ENCODE assay signal across 9 cellular contexts in genomic region chr3:58116985-58117384, GRCh38.
DNase-seq lines count a peak whose midpoint lies in the region; ATAC-seq, FAIRE-seq and TF ChIP-seq lines count a peak whose summit lies in the region.
"Had no signal": no experiment of that assay in that cellular context is flagged by ENCODE, and none has a peak within 500 bp of the region (broad histone marks: within the 10 kb centered on the region; RNA-seq: fewer than 3 reads in every experiment).

No MANE protein-coding gene starts in this region.

- WGBS in spleen, 5 donors = 69 to 85% (median 77%) methylated on average over 4 of the region's 4 CpGs
- WGBS in right cardiac atrium = 56% methylated on average over 4 of the region's 4 CpGs

- H3K9me3 ChIP-seq in MM.1S (replicated peaks; ENCODE audit: insufficient read depth, low read length) (no peaks in the 10 kb centered on the region), spleen (no peaks in the 10 kb centered on the region), right cardiac atrium (ENCODE audit: control insufficient read depth, low read length) (no peaks in the 10 kb centered on the region)
- H3K9me3 ChIP-seq: mucosa of descending colon had no signal

- H4K20me1 ChIP-seq in MM.1S (ENCODE audit: insufficient read depth, low read length) = no peaks in the 10 kb centered on the region

- CTCF ChIA-PET in HEK293T (lab: Yijun Ruan, JAX) = no interaction called here

- peak; percentile 40 for FAIRE-seq in GM12891 (lab: Jason Lieb, UNC)

- peak overlapping the region; percentile 8; the same call in 1 of the 2 replicates for H3K4me2 ChIP-seq in MM.1S (ENCODE audit: low read depth, low read length)

- TF ChIP-seq POLR2A in GM12891 (IDR thresholded peaks at IDR 0.05; ENCODE audit: low read depth, low read length) (no peak), spleen (IDR thresholded peaks at IDR 0.05) (no peak)

- H3K4me1 ChIP-seq in MM.1S (ENCODE audit: low read length) (peaks cover 21% of the 10 kb centered on the region), spleen (peaks cover 40 to 72% (median 64%) of the 10 kb centered on the region in 6 donors), right cardiac atrium (ENCODE audit: control insufficient read depth, insufficient read depth, low read length) (peaks cover 28% of the 10 kb centered on the region)

- H3K79me2 ChIP-seq in MM.1S (ENCODE audit: low read length) = no peaks in the 10 kb centered on the region

- POLR2A ChIA-PET in HEK293T (lab: Yijun Ruan, JAX) = no interaction called here

- ATAC-seq in right cardiac atrium = no peak

- H3K36me3 ChIP-seq in MM.1S (replicated peaks; ENCODE audit: insufficient read depth, low read length) = no peaks in the 10 kb centered on the region
- H3K36me3 ChIP-seq in spleen = peaks cover 0 to 86% (median 32%) of the 10 kb centered on the region in 6 donors

- H3K4me3 ChIP-seq in MM.1S (ENCODE audit: low read length) (no peak overlapping the region), fibroblast of villous mesenchyme (ENCODE audit: low read depth, low read length) (no peak overlapping the region), spleen (no peak overlapping the region), right cardiac atrium (ENCODE audit: low read length) (no peak overlapping the region)
- H3K4me3 ChIP-seq: mucosa of descending colon had no signal

- H2AFZ ChIP-seq in MM.1S (ENCODE audit: low read length) = no peak overlapping the region

- intact Hi-C loops in spleen (cut with DNase I; ENCODE audit: low total_unique reads) (no loop called here), right cardiac atrium (cut with DNase I) (loop anchor here in 1 of 4 donors (10.0 kb wide), 1 partner anchor 102 kb away; no protein-coding TSS in a partner anchor)

- H3F3A ChIP-seq in MM.1S (ENCODE audit: insufficient read depth, low read length) = no peaks in the 10 kb centered on the region; the same call in 1 of the 2 replicates

- no peak overlapping the region for H3K9ac ChIP-seq in MM.1S (ENCODE audit: low read length)

- no peak for DNase-seq in GM12891 (ENCODE audit: insufficient read length, low spot score)
- peak; percentile 12 for DNase-seq in MM.1S
- peak; percentile 63 for DNase-seq in fibroblast of villous mesenchyme (ENCODE audit: low read depth)
- no peak for DNase-seq in spleen
- DNase-seq in HEK293T (ENCODE audit: extremely low spot score) = no peak
- DNase-seq in activated effector memory CD4-positive, alpha-beta T cell treated with anti-CD3 and anti-CD28 coated beads, Interleukin-2, amount 50 U/mL, for 16 hours = no peak
- no peak for DNase-seq in right cardiac atrium
- no peak for DNase-seq in NCI-H82 treated with DMSO at 0.1 percent for 48 hours (lab: John Stamatoyannopoulos, UW; ENCODE audit: unreplicated experiment)

- H3K9me2 ChIP-seq in MM.1S (replicated peaks; ENCODE audit: insufficient read depth, low read length) = no peaks in the 10 kb centered on the region

- no peak overlapping the region for H3K27ac ChIP-seq in MM.1S (ENCODE audit: low read length)
- peak overlapping the region; percentile 15 to 81 (median 46) for H3K27ac ChIP-seq in spleen
- no peak overlapping the region for H3K27ac ChIP-seq in right cardiac atrium (ENCODE audit: low read length)

- H3K27me3 ChIP-seq in MM.1S (replicated peaks; ENCODE audit: insufficient read depth, low read length) (no peaks in the 10 kb centered on the region), spleen (replicated peaks in 1 of 7) (no peaks in the 10 kb centered on the region), right cardiac atrium (ENCODE audit: control insufficient read depth, insufficient read depth) (no peaks in the 10 kb centered on the region)

- no peak for TF ChIP-seq CTCF in MM.1S (IDR thresholded peaks at IDR 0.05; ENCODE audit: low read length)
- no peak for TF ChIP-seq CTCF in fibroblast of villous mesenchyme (IDR thresholded peaks at IDR 0.05; ENCODE audit: insufficient read depth, low read depth, low read length)
- no peak for TF ChIP-seq CTCF in spleen (IDR thresholded peaks at IDR 0.05 in 8 of 11, conservative IDR thresholded peaks at IDR 0.05 in 3 of 11)

TF ChIP-seq in GM12891, 5 proteins besides CTCF, POLR2A, EP300 and RAD21:
- no peak for TF ChIP-seq POU2F2 (IDR thresholded peaks at IDR 0.05; ENCODE audit: low read depth, low read length)

TF ChIP-seq in HEK293T, 16 proteins besides CTCF, POLR2A, EP300 and RAD21:
- no peak for TF ChIP-seq FOXM1 (IDR thresholded peaks at IDR 0.05; ENCODE audit: borderline replicate concordance)
- TF ChIP-seq FOXK2 (IDR thresholded peaks at IDR 0.05) = no peak
- no peak for TF ChIP-seq CTBP1 (IDR thresholded peaks at IDR 0.05; ENCODE audit: borderline replicate concordance)
- no peak for TF ChIP-seq NFRKB (IDR thresholded peaks at IDR 0.05)

Comparison
In these comparisons a context has a peak if more than half of its experiments do, and no peak if none do; other contexts are left out.
1. DNase-seq: peak in MM.1S (single experiment) and fibroblast of villous mesenchyme (single experiment); none in GM12891 (single experiment), spleen (single experiment), HEK293T (single experiment), activated effector memory CD4-positive, alpha-beta T cell treated with anti-CD3 and anti-CD28 coated beads, Interleukin-2, amount 50 U/mL, for 16 hours (single experiment), right cardiac atrium (0 of 3) and NCI-H82 treated with DMSO at 0.1 percent for 48 hours (single experiment).
2. H3K27ac ChIP-seq: peak in spleen (8 of 8); none in MM.1S (single experiment) and right cardiac atrium (single experiment).